In the genomic region with DNA sequence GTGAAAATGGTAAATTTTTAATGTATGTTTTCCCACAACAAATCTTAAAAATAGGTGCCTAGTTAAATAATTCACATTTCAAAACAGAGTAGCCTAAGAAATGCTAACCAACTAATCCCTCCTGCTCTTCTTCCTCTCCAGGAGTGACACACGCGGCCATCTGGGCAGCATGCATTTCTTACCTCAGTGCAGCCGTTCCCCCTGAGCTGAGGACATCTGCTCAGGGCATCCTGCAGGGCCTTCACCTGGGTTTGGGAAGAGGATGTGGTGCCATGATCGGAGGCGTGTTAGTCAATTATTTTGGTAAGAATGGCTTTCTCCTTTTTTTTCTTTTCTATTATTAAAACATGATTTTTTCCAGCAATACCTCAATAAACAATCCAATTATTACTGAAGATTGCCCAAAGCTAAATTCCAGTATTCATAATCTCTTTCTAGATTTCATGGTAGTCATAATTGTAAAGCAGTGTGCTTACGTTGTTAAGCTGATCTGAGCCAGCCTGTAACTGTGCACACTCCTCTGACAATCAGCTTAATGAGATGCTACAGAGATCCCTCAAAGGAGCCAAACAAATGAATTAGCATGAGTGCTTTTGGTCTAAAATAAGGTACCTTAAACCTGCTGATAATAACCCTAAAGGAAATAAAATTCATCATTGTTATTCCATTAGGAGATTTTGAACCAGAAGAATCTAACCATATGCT, we compare ENCODE assay signal across 19 cellular contexts. TPM values are rescaled to one million over a fixed set of nuclear protein-coding genes. Genes with fewer than 3 reads are reported as not detected.
DNase-seq lines count a peak whose midpoint lies in the region; ATAC-seq, FAIRE-seq and TF ChIP-seq lines count a peak whose summit lies in the region.
"Had no signal": no experiment of that assay in that cellular context is flagged by ENCODE, and none has a peak within 500 bp of the region (broad histone marks: within the 10 kb centered on the region; RNA-seq: fewer than 3 reads in every experiment).

No MANE protein-coding gene starts in this region.

- peaks cover 0 to 23% (median 17%) of the 10 kb centered on the region in 3 experiments for H3K36me3 ChIP-seq in naive thymus-derived CD4-positive, alpha-beta T cell (ENCODE audit: control insufficient read depth in 2 of 3, insufficient read depth in 3 of 3, low read length in 3 of 3)
- H3K36me3 ChIP-seq: HAP-1 had no signal

- CTCF ChIA-PET in naive thymus-derived CD4-positive, alpha-beta T cell (lab: Charles Lee): interaction anchor here (0.6 kb wide), 1 partner anchor 40 kb away, joined by 3 read pairs; no protein-coding TSS in a partner anchor

- intact Hi-C loops in naive thymus-derived CD4-positive, alpha-beta T cell (cut with micrococcal nuclease): no loop called here

- H3K27ac Mint-ChIP-seq in naive thymus-derived CD4-positive, alpha-beta T cell: peak overlapping the region in 4 of 9 donors; percentile 9 to 64 (median 38)

- H3K4me1 ChIP-seq in naive thymus-derived CD4-positive, alpha-beta T cell (ENCODE audit: control insufficient read depth in 2 of 2, insufficient read depth in 2 of 2, low read length in 2 of 2): peaks cover 0 to 10% of the 10 kb centered on the region in 2 donors
- H3K4me1 ChIP-seq: BLaER1 treated with 17β-estradiol and CSF1 and Interleukin-3, amounts not matched to agents 10 nM and 100 nM had no signal

- no peak for ATAC-seq in naive thymus-derived CD4-positive, alpha-beta T cell
- no peak for ATAC-seq in HG02588 (IDR thresholded peaks at IDR 0.05; ENCODE audit: unreplicated experiment)
- ATAC-seq in HG02642 (IDR thresholded peaks at IDR 0.05; ENCODE audit: poor library complexity, unreplicated experiment): no peak

- no peaks in the 10 kb centered on the region for H3K27me3 Mint-ChIP-seq in naive thymus-derived CD4-positive, alpha-beta T cell
- H3K27me3 Mint-ChIP-seq: CD4-positive, CD25-positive, alpha-beta regulatory T cell had no signal

- no peak for TF ChIP-seq CTCF in D721Med (IDR thresholded peaks at IDR 0.05; ENCODE audit: insufficient read depth, missing control alignments)

- H3K9me3 Mint-ChIP-seq in naive thymus-derived CD4-positive, alpha-beta T cell: peaks cover 9 to 28% (median 19%) of the 10 kb centered on the region in 11 donors

- peak overlapping the region in 6 of 10 donors; percentile 1 to 30 (median 11) for H3K4me3 Mint-ChIP-seq in naive thymus-derived CD4-positive, alpha-beta T cell

- POLR2A ChIA-PET in naive thymus-derived CD4-positive, alpha-beta T cell (lab: Charles Lee): no interaction called here

- no peak overlapping the region for H3K4me3 ChIP-seq in naive thymus-derived CD4-positive, alpha-beta T cell (ENCODE audit: low read length)
- H3K4me3 ChIP-seq: BLaER1 treated with 17β-estradiol and CSF1 and Interleukin-3, amounts not matched to agents 10 nM and 100 nM; HAP-1 had no signal

- no peaks in the 10 kb centered on the region for H3K27me3 ChIP-seq in naive thymus-derived CD4-positive, alpha-beta T cell (ENCODE audit: control insufficient read depth in 2 of 2, insufficient read depth in 2 of 2, low read length in 2 of 2)
- H3K27me3 ChIP-seq: BLaER1 treated with 17β-estradiol and CSF1 and Interleukin-3, amounts not matched to agents 10 nM and 100 nM had no signal

- H3K4me1 Mint-ChIP-seq in naive thymus-derived CD4-positive, alpha-beta T cell: peaks cover 19 to 70% (median 67%) of the 10 kb centered on the region in 7 donors

- H3K9me3 ChIP-seq in naive thymus-derived CD4-positive, alpha-beta T cell (ENCODE audit: control insufficient read depth in 2 of 3, low read length in 3 of 3): peaks cover 0 to 8% (median 0%) of the 10 kb centered on the region in 3 experiments
- H3K9me3 ChIP-seq: HAP-1 had no signal

- peaks cover 38 to 80% (median 61%) of the 10 kb centered on the region in 5 donors for H3K36me3 Mint-ChIP-seq in naive thymus-derived CD4-positive, alpha-beta T cell

- no peak overlapping the region for H3K27ac ChIP-seq in naive thymus-derived CD4-positive, alpha-beta T cell (ENCODE audit: low read depth, low read length)
- H3K27ac ChIP-seq: BLaER1 treated with 17β-estradiol and CSF1 and Interleukin-3, amounts not matched to agents 10 nM and 100 nM had no signal

- peak; percentile 99 for FAIRE-seq in D721Med (lab: Jason Lieb, UNC)
- FAIRE-seq: H1 had no signal

- peak; percentile 41 for DNase-seq in D721Med (ENCODE audit: insufficient read length, low spot score)
- peak; percentile 71 for DNase-seq in NCI-H524 treated with DMSO at 0.1 percent for 48 hours (lab: John Stamatoyannopoulos, UW)
- DNase-seq in cerebellar cortex (ENCODE audit: low spot score): peak; percentile 81
- DNase-seq in naive thymus-derived CD4-positive, alpha-beta T cell: no peak
- no peak for DNase-seq in NCI-H2227 treated with DMSO at 0.1 percent for 48 hours (lab: John Stamatoyannopoulos, UW)
- no peak for DNase-seq in hypothalamus (lab: John Stamatoyannopoulos, UW)
- DNase-seq: ACHN, Calu3, DMS153, DMS79 treated with DMSO at 0.1 percent for 48 hours, EL, GDM1, IMR-90 had no signal

RNA-seq across cellular contexts. Expression of gene NEMP2, which starts 45.9 kb away (rescaled TPM):
- total RNA-seq in naive thymus-derived CD4-positive, alpha-beta T cell: 10 to 100 TPM; 11.1 to 30.8 (median 18.4) TPM
- 10 to 100 TPM; 10.0 to 13.4 TPM for polyA plus RNA-seq in naive thymus-derived CD4-positive, alpha-beta T cell

Comparison
In these comparisons a context has a peak if more than half of its experiments do, and no peak if none do; other contexts are left out.
1. DNase-seq: peak in D721Med (single experiment), NCI-H524 treated with DMSO at 0.1 percent for 48 hours (single experiment) and cerebellar cortex (single experiment); none in naive thymus-derived CD4-positive, alpha-beta T cell (0 of 9), NCI-H2227 treated with DMSO at 0.1 percent for 48 hours (single experiment) and hypothalamus (0 of 51).